In the genomic region with DNA sequence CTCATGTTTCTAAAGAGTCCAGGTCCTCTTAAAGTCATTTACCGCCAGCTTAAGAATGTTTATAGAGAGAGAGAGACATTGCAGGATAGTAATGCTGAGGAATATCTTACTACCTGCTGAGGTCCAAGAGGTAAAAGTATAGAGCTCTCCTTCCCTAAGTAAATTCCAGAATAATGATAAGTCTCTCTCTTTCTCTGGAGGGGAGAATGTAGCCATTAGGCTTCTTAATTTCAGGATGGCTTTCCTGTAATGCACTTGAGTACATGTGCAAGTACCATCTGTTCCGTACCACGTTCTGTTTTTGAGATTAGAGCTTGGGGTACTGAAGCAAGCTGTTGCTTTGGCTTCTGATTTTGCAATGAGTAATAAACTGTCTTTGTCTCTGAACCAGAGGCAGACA, we compare ENCODE assay signal across 25 cellular contexts.
"Had no signal": no experiment of that assay in that cellular context is flagged by ENCODE, and none has a peak within 500 bp of the region (broad histone marks: within the 10 kb centered on the region; RNA-seq: fewer than 3 reads in every experiment).

No MANE protein-coding gene starts in this region.

- H3K27ac ChIP-seq: breast epithelium, colonic mucosa, dorsolateral prefrontal cortex, parathyroid adenoma, thoracic aorta, vagina had no signal

- H3K4me3 ChIP-seq: breast epithelium, colonic mucosa, dorsolateral prefrontal cortex, thoracic aorta, vagina had no signal

- H3K36me3 ChIP-seq: breast epithelium, colonic mucosa, thoracic aorta, vagina had no signal

- H3K4me1 Mint-ChIP-seq: activated naive CD8-positive, alpha-beta T cell treated with anti-CD3 and anti-CD28 coated beads for 36 hours had no signal

- H3K4me1 ChIP-seq: breast epithelium, colonic mucosa, parathyroid adenoma, vagina had no signal

- H3K9me3 ChIP-seq: breast epithelium, colonic mucosa, thoracic aorta, vagina had no signal

- H3K4me3 Mint-ChIP-seq: activated naive CD8-positive, alpha-beta T cell treated with anti-CD3 and anti-CD28 coated beads for 36 hours; activated T-cell treated with anti-CD3 and anti-CD28 coated beads, Interleukin-2, amount 50 U/mL, for 4 hours; effector memory CD8-positive, alpha-beta T cell; natural killer cell treated with Interleukin-12 subunit alpha and Interleukin-12 subunit beta and Interleukin-15 and Interleukin-18, amount 100 ng/mL, for 72 hours; type B pancreatic cell; WTC11 had no signal

- H3K27ac Mint-ChIP-seq: activated naive CD8-positive, alpha-beta T cell treated with anti-CD3 and anti-CD28 coated beads for 36 hours; activated T-helper 2 cell treated with anti-CD3 and anti-CD28 coated beads, Interferon-gamma antibody, Interleukin-2, Interleukin-4, amounts not matched to agents 10 μg/mL and 5 μg/mL and 100 μg/mL, durations not matched to agents 14 hours and 24 hours and 36 hours; effector memory CD8-positive, alpha-beta T cell; natural killer cell treated with Interleukin-12 subunit alpha and Interleukin-12 subunit beta and Interleukin-15 and Interleukin-18, amount 100 ng/mL, for 72 hours; type B pancreatic cell; WTC11 had no signal

- H3K79me2 ChIP-seq: parathyroid adenoma had no signal

- H3K9me3 Mint-ChIP-seq: type B pancreatic cell, WTC11 had no signal

- H3K27me3 Mint-ChIP-seq: activated naive CD8-positive, alpha-beta T cell treated with anti-CD3 and anti-CD28 coated beads for 36 hours; effector memory CD8-positive, alpha-beta T cell; natural killer cell treated with Interleukin-12 subunit alpha and Interleukin-12 subunit beta and Interleukin-15 and Interleukin-18, amount 100 ng/mL, for 72 hours; type B pancreatic cell had no signal

- DNase-seq: activated CD4-positive, alpha-beta T cell treated with anti-CD3 and anti-CD28 coated beads, Interleukin-2, amount 50 U/mL, for 4 hours; activated CD8-positive, alpha-beta memory T cell treated with anti-CD3 and anti-CD28 coated beads for 24 hours; activated CD8-positive, alpha-beta memory T cell treated with anti-CD3 and anti-CD28 coated beads, Interleukin-2, amount 50 U/mL, for 4 hours; activated naive CD4-positive, alpha-beta T cell treated with Interleukin-2 at 50 U/mL for 16 hours; activated naive CD8-positive, alpha-beta T cell treated with anti-CD3 and anti-CD28 coated beads for 36 hours; activated T-cell treated with anti-CD3 and anti-CD28 coated beads, Interleukin-2, amount 50 U/mL, for 4 hours; amniotic stem cell; colonic mucosa; dorsolateral prefrontal cortex; effector memory CD8-positive, alpha-beta T cell; left ventricle myocardium superior; mammary epithelial cell; nucleus accumbens; right cardiac atrium; stimulated activated CD4-positive, alpha-beta T cell treated with anti-CD3 and anti-CD28 coated beads, Interleukin-4, amount 100 ng/mL, for 24 hours; stimulated activated naive CD4-positive, alpha-beta T cell treated with Interleukin-2 at 50 U/mL for 16 hours had no signal

- H3K36me3 Mint-ChIP-seq: activated naive CD8-positive, alpha-beta T cell treated with anti-CD3 and anti-CD28 coated beads for 36 hours; natural killer cell treated with Interleukin-12 subunit alpha and Interleukin-12 subunit beta and Interleukin-15 and Interleukin-18, amount 100 ng/mL, for 72 hours; type B pancreatic cell; WTC11 had no signal

- H3K9ac ChIP-seq: parathyroid adenoma had no signal

- H2AFZ ChIP-seq: parathyroid adenoma had no signal

- ATAC-seq: activated T-cell treated with anti-CD3 and anti-CD28 coated beads, Interleukin-2, amount 50 U/mL, for 4 hours; effector memory CD8-positive, alpha-beta T cell; esophagus mucosa; left ventricle myocardium superior; natural killer cell treated with Interleukin-12 subunit alpha and Interleukin-12 subunit beta and Interleukin-15 and Interleukin-18, amount 100 ng/mL, for 72 hours; right cardiac atrium; WTC11 had no signal

- H3K27me3 ChIP-seq: breast epithelium, colonic mucosa, dorsolateral prefrontal cortex, vagina had no signal
